In genomic region chr4:152348670-152349069, GRCh38 we compare ENCODE assay signal across 11 cellular contexts.
A peak's percentile ranks its signal among the peaks of the same experiment; 100 is the strongest.
DNase-seq lines count a peak whose midpoint lies in the region; ATAC-seq and TF ChIP-seq lines count a peak whose summit lies in the region.
"Had no signal": no experiment of that assay in that cellular context is flagged by ENCODE, and none has a peak within 500 bp of the region (broad histone marks: within the 10 kb centered on the region; RNA-seq: fewer than 3 reads in every experiment).

No MANE protein-coding gene starts in this region.

- TF ChIP-seq CTCF in DND-41 (IDR thresholded peaks at IDR 0.05; ENCODE audit: borderline replicate concordance, extremely low read depth, low read length, poor library complexity, severe bottlenecking), result peak; percentile 82
- TF ChIP-seq CTCF in fibroblast of pulmonary artery (IDR thresholded peaks at IDR 0.05; ENCODE audit: low read length, missing control alignments), result peak; percentile 30

- H3K27me3 ChIP-seq in DND-41 (ENCODE audit: insufficient read depth, low read length, poor library complexity), result no peaks in the 10 kb centered on the region

- H3K4me3 ChIP-seq in DND-41 (ENCODE audit: low read depth in 1 of 2, low read length in 2 of 2) (peak overlapping the region in 1 of 2 experiments; percentile 61; a peak in 1 of 4 replicates), fibroblast of pulmonary artery (replicated peaks; ENCODE audit: low read depth, low read length) (no peak overlapping the region)

- peak; percentile 20 for DNase-seq in ACHN
- peak; percentile 47 for DNase-seq in DND-41
- DNase-seq in NCI-H226, result peak; percentile 19
- DNase-seq in fibroblast of pulmonary artery (ENCODE audit: low read depth), result peak; percentile 7
- no peak for DNase-seq in NCI-H446 (lab: John Stamatoyannopoulos, UW)
- DNase-seq in stimulated activated CD4-positive, alpha-beta T cell treated with anti-CD3 and anti-CD28 coated beads, Interleukin-4, amount 100 ng/mL, for 1 hour, result no peak
- DNase-seq: activated T-cell treated with anti-CD3 and anti-CD28 coated beads for 4 hours, erythroblast, SIG-M5 had no signal

- in situ Hi-C loops in ACHN (cut with HindIII; ENCODE audit: low pct_ligation_motif_present, low pct_unique_long_range_greater_than_20kb, low sequenced_read_pairs), result no loop called here

- H3K9me3 ChIP-seq in DND-41 (ENCODE audit: insufficient read depth, low read length, severe bottlenecking), result no peaks in the 10 kb centered on the region

- peaks cover 65% of the 10 kb centered on the region for H3K4me1 ChIP-seq in DND-41 (ENCODE audit: insufficient read depth, low read length)

- no peak overlapping the region for H2AFZ ChIP-seq in DND-41 (ENCODE audit: low read depth, low read length)

- H3K9ac ChIP-seq in DND-41 (ENCODE audit: low read depth, low read length), result peak overlapping the region; percentile 69

- peaks cover 56% of the 10 kb centered on the region for H3K79me2 ChIP-seq in DND-41 (ENCODE audit: insufficient read depth, low read length)

- peaks cover 31% of the 10 kb centered on the region for H3K36me3 ChIP-seq in DND-41 (ENCODE audit: insufficient read depth, low read length)

- H4K20me1 ChIP-seq in DND-41 (ENCODE audit: insufficient read depth, low read length), result no peaks in the 10 kb centered on the region

- peak overlapping the region; percentile 75 for H3K4me2 ChIP-seq in DND-41 (ENCODE audit: insufficient read depth, low read length)

- ATAC-seq in DND-41 (ENCODE audit: insufficient read depth, low read depth) (no peak), HG02588 (IDR thresholded peaks at IDR 0.05; ENCODE audit: unreplicated experiment) (no peak), HG03045 (IDR thresholded peaks at IDR 0.05; ENCODE audit: unreplicated experiment) (no peak)

- H3K27ac ChIP-seq in DND-41 (ENCODE audit: low read length), result peak overlapping the region; percentile 30

Comparison
In these comparisons a context has a peak if more than half of its experiments do, and no peak if none do; other contexts are left out.
1. DNase-seq: peak in ACHN (single experiment), DND-41 (single experiment), NCI-H226 (single experiment) and fibroblast of pulmonary artery (single experiment); none in NCI-H446 (0 of 2) and stimulated activated CD4-positive, alpha-beta T cell treated with anti-CD3 and anti-CD28 coated beads, Interleukin-4, amount 100 ng/mL, for 1 hour (single experiment).